ENCODE assay signal across 11 cellular contexts in genomic region chr6:72525821-72526550, GRCh38.
"Had no signal": no experiment of that assay in that cellular context is flagged by ENCODE, and none has a peak within 500 bp of the region (broad histone marks: within the 10 kb centered on the region; RNA-seq: fewer than 3 reads in every experiment).

No MANE protein-coding gene starts in this region.

- H3K36me3 ChIP-seq: neural progenitor cell, pancreas, stomach had no signal

- H3K4me3 ChIP-seq: neural progenitor cell, pancreas, stomach had no signal

- ATAC-seq: pancreas had no signal

- H3K27me3 ChIP-seq: neural progenitor cell, pancreas, stomach had no signal

- H3K9me3 ChIP-seq: pancreas, stomach had no signal

- H3K9ac ChIP-seq: neural progenitor cell had no signal

- H3K4me2 ChIP-seq: neural progenitor cell had no signal

- H3K4me1 ChIP-seq: neural progenitor cell, pancreas, stomach had no signal

- H3K27ac ChIP-seq: neural progenitor cell, pancreas, stomach had no signal

- DNase-seq: activated CD4-positive, alpha-beta memory T cell treated with anti-CD3 and anti-CD28 coated beads for 36 hours; activated CD4-positive, alpha-beta T cell treated with anti-CD3 and anti-CD28 coated beads for 1 hour; activated naive CD8-positive, alpha-beta T cell treated with anti-CD3 and anti-CD28 coated beads, Interleukin-2, amount 10 ng/mL, durations not matched to agents 7 days and 5 days; activated T-cell treated with anti-CD3 and anti-CD28 coated beads, Interleukin-2, amount 50 U/mL, for 48 hours; cortex of kidney; effector CD8-positive, alpha-beta T cell; hippocampal formation; pancreas; stomach; T-helper 9 cell had no signal

- H2AFZ ChIP-seq: neural progenitor cell had no signal
